In genomic region chr15:51341366-51342248, GRCh38 we compare ENCODE assay signal across 8 cellular contexts. TPM values are rescaled to one million over a fixed set of nuclear protein-coding genes. Genes with fewer than 3 reads are reported as not detected.
DNase-seq lines count a peak whose midpoint lies in the region; ATAC-seq, FAIRE-seq and TF ChIP-seq lines count a peak whose summit lies in the region.

Gene GLDN (plus strand): TSS chr15:51341655. CDS start chr15:51341685, 30 bp downstream.

- H3K4me3 ChIP-seq in Caco-2 (ENCODE audit: low read depth, low read length) (peak within 1 kb of the TSS; percentile 16; the same call in 1 of the 2 replicates), PC-3 (ENCODE audit: low read length) (peak within 1 kb of the TSS; percentile 52)

- H3K4me2 ChIP-seq in PC-3 (ENCODE audit: low read length) = peak within 1 kb of the TSS; percentile 73

- peak within 1 kb of the TSS; percentile 47 for H3K4me3 Mint-ChIP-seq in Caco-2 (ENCODE audit: unreplicated experiment)

- H3K27ac Mint-ChIP-seq in Caco-2 (ENCODE audit: unreplicated experiment) = no peak within 1 kb of the TSS

- H3K9me3 Mint-ChIP-seq in Caco-2 (ENCODE audit: unreplicated experiment) = no peaks in the 10 kb centered on the region

- no TSS peak for BruUV-seq in Caco-2 (replicated peaks; lab: Mats Ljungman, UMichigan)
- BruUV-seq in PC-3 (replicated peaks; lab: Mats Ljungman, UMichigan) = no TSS peak

- H3K9me2 ChIP-seq in PC-3 (replicated peaks; ENCODE audit: low read length) = no peaks in the 10 kb centered on the region

- H3K4me1 Mint-ChIP-seq in Caco-2 (ENCODE audit: low read depth, unreplicated experiment) = no peaks in the 10 kb centered on the region

- no peak within 1 kb of the TSS for H3K9ac ChIP-seq in PC-3 (ENCODE audit: low read length)

- H3K9me3 ChIP-seq in Caco-2 = no peaks in the 10 kb centered on the region
- H3K9me3 ChIP-seq in PC-3 (ENCODE audit: low read length) = no peaks in the 10 kb centered on the region

- H4K20me1 ChIP-seq in PC-3 (ENCODE audit: low read length) = no peaks in the 10 kb centered on the region

- no peak for FAIRE-seq in GM12891 (lab: Jason Lieb, UNC)

- H3K27ac ChIP-seq in PC-3 (ENCODE audit: low read length) = no peak within 1 kb of the TSS

- peak in 1 of 2 experiments; percentile 9 for DNase-seq in Caco-2
- DNase-seq in PC-3 = no peak
- DNase-seq in Right ventricle myocardium superior = peak; percentile 76
- peak in 55 of 56 donors; percentile 9 to 90 (median 73) for DNase-seq in nucleus accumbens (lab: John Stamatoyannopoulos, UW)
- DNase-seq in UCSD-AML1 (lab: John Stamatoyannopoulos, UW; ENCODE audit: unreplicated experiment) = no peak
- no peak for DNase-seq in GM12891 (ENCODE audit: insufficient read length, low spot score)

- CTCF ChIA-PET in Caco-2 (lab: Charles Lee) = no interaction called here
- CTCF ChIA-PET in PC-3 (lab: Charles Lee) = no interaction called here

- peak; percentile 38 for ATAC-seq in PC-3
- peak; percentile 86 for ATAC-seq in Right ventricle myocardium superior (ENCODE audit: poor library complexity)
- no peak for ATAC-seq in GM19324 (IDR thresholded peaks at IDR 0.05; ENCODE audit: low FRiP score, unreplicated experiment)
- no peak for ATAC-seq in GM18870 (IDR thresholded peaks at IDR 0.05; ENCODE audit: unreplicated experiment)

- H3K27me3 ChIP-seq in Caco-2 (replicated peaks; ENCODE audit: control insufficient read depth, insufficient read depth, low read length) (no peaks in the 10 kb centered on the region; the same call in 1 of the 2 replicates), PC-3 (ENCODE audit: low read length) (no peaks in the 10 kb centered on the region)

- H3K27me3 Mint-ChIP-seq in Caco-2 (ENCODE audit: insufficient read depth, unreplicated experiment) = peaks cover 7% of the 10 kb centered on the region

- intact Hi-C loops in Caco-2 (cut with micrococcal nuclease; ENCODE audit: unreplicated experiment) = no loop called here
- intact Hi-C loops in PC-3 (cut with micrococcal nuclease) = no loop called here
- intact Hi-C loops in Right ventricle myocardium superior (cut with DNase I) = no loop called here

- H3K36me3 Mint-ChIP-seq in Caco-2 (ENCODE audit: insufficient read depth, unreplicated experiment) = no peaks in the 10 kb centered on the region

- TF ChIP-seq CTCF in Caco-2 (IDR thresholded peaks at IDR 0.05; ENCODE audit: insufficient read depth in 1 of 2, low read depth in 1 of 2, low read length in 1 of 2, severe bottlenecking in 1 of 2, unreplicated experiment in 1 of 2) (no peak), PC-3 (conservative IDR thresholded peaks at IDR 0.05; ENCODE audit: low read depth, low read length) (no peak)

- POLR2A ChIA-PET in Caco-2 (lab: Charles Lee) = no interaction called here
- POLR2A ChIA-PET in PC-3 (lab: Charles Lee; ENCODE audit: unreplicated experiment) = no interaction called here

- H3K79me2 ChIP-seq in PC-3 (ENCODE audit: low read length) = no peaks in the 10 kb centered on the region

- peak within 1 kb of the TSS; percentile 63 for H2AFZ ChIP-seq in PC-3 (ENCODE audit: low read length)

- H3K4me1 ChIP-seq in Caco-2 = no peaks in the 10 kb centered on the region
- no peaks in the 10 kb centered on the region for H3K4me1 ChIP-seq in PC-3 (ENCODE audit: insufficient read depth, low read length)

- H3K36me3 ChIP-seq in Caco-2 (ENCODE audit: control insufficient read depth, insufficient read depth, low read length) (no peaks in the 10 kb centered on the region), PC-3 (ENCODE audit: low read depth, low read length) (no peaks in the 10 kb centered on the region)

- H3F3A ChIP-seq in PC-3 (ENCODE audit: low read length, unreplicated experiment) = no peaks in the 10 kb centered on the region

- TF ChIP-seq POLR2A in GM12891 (IDR thresholded peaks at IDR 0.05; ENCODE audit: low read depth, low read length) = no peak

TF ChIP-seq in GM12891, 5 proteins besides CTCF, POLR2A, EP300 and RAD21:
- no peak for TF ChIP-seq POU2F2 (IDR thresholded peaks at IDR 0.05; ENCODE audit: low read depth, low read length)
- no peak for TF ChIP-seq PAX5 (IDR thresholded peaks at IDR 0.05; ENCODE audit: insufficient read depth, low read length, severe bottlenecking)
- TF ChIP-seq POLR2AphosphoS5 (IDR thresholded peaks at IDR 0.05; ENCODE audit: low read depth, low read length) = no peak
- no peak for TF ChIP-seq TAF1 (IDR thresholded peaks at IDR 0.05; ENCODE audit: low read depth, low read length)
- TF ChIP-seq SPI1 (IDR thresholded peaks at IDR 0.05; ENCODE audit: low read depth, low read length) = no peak

RNA-seq across cellular contexts. Expression of gene GLDN, which starts in this region (rescaled TPM):
- total RNA-seq in Caco-2 (2022) (0.82 and 1.1 TPM in 2 replicates), PC-3 (2014; rRNA removed) (0.15 TPM in 1 of 2 replicates, not detected in the other), Right ventricle myocardium superior (9.1 TPM)
- not detected for polyA plus RNA-seq in GM12891 (2012; ENCODE audit: low read depth, missing spikeins)

Comparison
In these comparisons a context has a peak if more than half of its experiments do, and no peak if none do; other contexts are left out.
1. Peak in ATAC-seq, H3K4me3 ChIP-seq and H3K4me2 ChIP-seq in PC-3; RNA of the gene not detected or under 1 TPM.
2. DNase-seq: peak in Right ventricle myocardium superior (single experiment) and nucleus accumbens (55 of 56); none in PC-3 (single experiment), UCSD-AML1 (single experiment) and GM12891 (single experiment).